Comparison of ENCODE assay signal across 8 cellular contexts in the genomic region with DNA sequence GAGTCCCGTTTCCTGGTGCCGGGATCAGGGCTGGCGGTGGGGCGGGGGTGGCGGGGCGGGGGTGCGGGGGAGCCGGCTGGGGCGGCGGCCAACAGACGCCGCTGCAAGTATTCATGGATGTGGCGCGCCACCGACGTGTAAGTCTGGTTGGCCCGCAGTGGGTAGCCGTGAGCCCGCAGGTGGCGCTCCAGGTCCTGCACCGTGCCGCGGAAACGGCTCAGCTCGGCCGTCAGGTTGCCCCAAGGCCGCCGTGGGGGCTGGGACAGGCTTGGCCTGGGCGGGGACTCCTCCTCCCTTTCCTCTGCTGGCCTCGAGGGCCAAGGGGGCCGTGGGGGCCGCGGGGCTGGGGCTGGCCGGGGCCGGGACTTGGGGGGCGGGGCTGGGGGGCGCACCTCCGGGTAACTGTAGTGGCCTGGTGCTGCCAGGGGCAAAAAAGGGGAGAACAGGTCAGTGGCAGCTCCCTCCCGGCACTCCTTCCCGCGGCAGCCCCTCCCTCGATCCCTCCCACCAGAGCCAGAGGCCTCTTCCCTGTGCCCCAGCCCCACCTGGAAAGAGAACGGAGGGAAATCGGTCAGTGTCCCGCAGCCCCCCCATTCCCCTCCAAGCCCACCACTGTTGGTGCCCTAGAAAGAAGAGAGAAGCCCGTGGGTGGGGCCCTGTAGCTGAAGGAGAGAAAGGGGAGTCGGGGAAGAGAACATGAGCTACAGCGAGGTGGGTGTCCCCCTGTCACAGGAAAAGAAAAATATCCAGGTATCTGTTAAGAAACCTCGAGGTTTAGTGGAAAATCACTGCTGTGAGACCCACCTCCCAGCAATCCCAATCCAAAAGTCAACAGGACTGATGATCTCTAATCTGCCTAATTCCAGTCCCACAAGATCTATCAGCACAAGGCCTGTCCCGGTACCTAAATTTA. TPM values are rescaled to one million over a fixed set of nuclear protein-coding genes. Genes with fewer than 3 reads are reported as not detected.
A peak's percentile ranks its signal among the peaks of the same experiment; 100 is the strongest.
DNase-seq lines count a peak whose midpoint lies in the region; ATAC-seq, FAIRE-seq and TF ChIP-seq lines count a peak whose summit lies in the region.

No MANE protein-coding gene starts in this region.

- H3K36me3 ChIP-seq in CD8-positive, alpha-beta T cell (ENCODE audit: insufficient read depth, low read length): no peaks in the 10 kb centered on the region

- H3K27ac ChIP-seq in CD8-positive, alpha-beta T cell (ENCODE audit: low read depth, low read length): no peak overlapping the region
- H3K27ac ChIP-seq in caudate nucleus (ENCODE audit: low read depth, low read length): peak overlapping the region; percentile 44

- POLR2A ChIA-PET in CD8-positive, alpha-beta T cell (lab: Charles Lee): no interaction called here

- no peaks in the 10 kb centered on the region for H3K9me3 ChIP-seq in CD8-positive, alpha-beta T cell (ENCODE audit: low read length)

- no peaks in the 10 kb centered on the region for H3K9me3 Mint-ChIP-seq in CD8-positive, alpha-beta T cell

- H3K4me1 Mint-ChIP-seq in CD8-positive, alpha-beta T cell (ENCODE audit: low read depth): no peaks in the 10 kb centered on the region

- peak; percentile 43 to 82 (median 69) for DNase-seq in CD8-positive, alpha-beta T cell
- DNase-seq in M059J (ENCODE audit: low read depth) (peak; percentile 59), caudate nucleus (lab: John Stamatoyannopoulos, UW) (peak in 23 of 61 donors; percentile 4 to 55 (median 20)), left colon (peak; percentile 85 to 87), H54 (ENCODE audit: insufficient read length, low spot score) (no peak)
- peak; percentile 39 for DNase-seq in stimulated activated CD8-positive, alpha-beta memory T cell treated with anti-CD3 and anti-CD28 coated beads, Interleukin-12 subunit alpha, Interleukin-12 subunit beta, amount 100 ng/mL, for 4 hours (ENCODE audit: low read depth)

- ATAC-seq in CD8-positive, alpha-beta T cell: peak; percentile 94
- ATAC-seq in activated CD4-positive, CD25-positive, alpha-beta regulatory T cell treated with anti-CD3 and anti-CD28 coated beads, Interleukin-2, amount 50 U/mL, for 24 hours: peak; percentile 81 to 84
- peak; percentile 97 for ATAC-seq in left colon
- no peak for ATAC-seq in GM19035 (IDR thresholded peaks at IDR 0.05; ENCODE audit: unreplicated experiment)

- H3K27ac Mint-ChIP-seq in CD8-positive, alpha-beta T cell: no peak overlapping the region

- TF ChIP-seq CTCF in CD8-positive, alpha-beta T cell (IDR thresholded peaks at IDR 0.05): peak; percentile 34

- H3K36me3 Mint-ChIP-seq in CD8-positive, alpha-beta T cell: no peaks in the 10 kb centered on the region

- H3K27me3 Mint-ChIP-seq in CD8-positive, alpha-beta T cell (ENCODE audit: low read depth): peaks cover 24% of the 10 kb centered on the region

- H3K4me1 ChIP-seq in CD8-positive, alpha-beta T cell (ENCODE audit: insufficient read depth, low read length): no peaks in the 10 kb centered on the region

- no peak for TF ChIP-seq POLR2A in H54 (IDR thresholded peaks at IDR 0.05; ENCODE audit: low read depth, low read length)

- H3K4me3 Mint-ChIP-seq in CD8-positive, alpha-beta T cell: no peak overlapping the region

- intact Hi-C loops in CD8-positive, alpha-beta T cell (cut with DNase I, micrococcal nuclease): loop anchor here (1.0 to 5.0 kb wide), 2 partner anchors 66 to 709 kb away; a partner anchor contains a TSS
- intact Hi-C loops in left colon (cut with DNase I, micrococcal nuclease): no loop called here

- CTCF ChIA-PET in CD8-positive, alpha-beta T cell (lab: Charles Lee): interaction anchor here (0.6 to 1.9 kb wide), 5 partner anchors 11 to 325 kb away, joined by 3 to 6 read pairs (median 4); no protein-coding TSS in a partner anchor

- peaks cover 4% of the 10 kb centered on the region for H3K27me3 ChIP-seq in CD8-positive, alpha-beta T cell (ENCODE audit: insufficient read depth, low read length)

- no peak overlapping the region for H3K4me3 ChIP-seq in CD8-positive, alpha-beta T cell (ENCODE audit: low read depth, low read length)

- no peak for FAIRE-seq in H54 (lab: Jason Lieb, UNC)

RNA-seq across cellular contexts. Expression of a gene that starts 21.3 kb away (rescaled TPM):
- 10 to 100 TPM in 1 of 2 experiments, 1 to 10 TPM in 1; 9.7 to 13.8 TPM for total RNA-seq in CD8-positive, alpha-beta T cell
- 0.10 TPM in 1 of 2 replicates, not detected in the other for total RNA-seq in M059J (2014; rRNA removed; shearing (Covaris generic))
- total RNA-seq in left colon: 10 to 100 TPM; 19.4 to 35.9 TPM

RNA-seq across cellular contexts. Expression of a gene that starts 40.2 kb away (rescaled TPM):
- 10 to 100 TPM; 69.3 to 72.5 TPM for total RNA-seq in CD8-positive, alpha-beta T cell
- 25.3 and 30.3 TPM in 2 replicates for total RNA-seq in M059J (2014; rRNA removed; shearing (Covaris generic))
- total RNA-seq in left colon: 100 to 1,000 TPM in 1 of 2 donors, 10 to 100 TPM in 1; 83.7 to 111 TPM

RNA-seq across cellular contexts. Expression of a gene that starts 42.3 kb away (rescaled TPM):
- total RNA-seq in CD8-positive, alpha-beta T cell: under 1 TPM; 0.58 to 0.76 TPM
- 10.2 and 14.5 TPM in 2 replicates for total RNA-seq in M059J (2014; rRNA removed; shearing (Covaris generic))
- 1 to 10 TPM; 4.6 to 4.9 TPM for total RNA-seq in left colon

RNA-seq across cellular contexts. Expression of a gene that starts 49.6 kb away (rescaled TPM):
- under 1 TPM in 1 of 2 experiments, not detected in 1; 0.33 TPM for total RNA-seq in CD8-positive, alpha-beta T cell
- total RNA-seq in M059J (2014; rRNA removed; shearing (Covaris generic)): not detected in 2 replicates
- under 1 TPM in 1 of 2 donors, not detected in 1; 0.15 TPM for total RNA-seq in left colon

Comparison
In these comparisons a context has a peak if more than half of its experiments do, and no peak if none do; other contexts are left out.
1. intact Hi-C loops: an anchor here in CD8-positive, alpha-beta T cell (1.0 to 5.0 kb wide); none called in left colon.